In genomic region chr10:43436291-43437140, GRCh38 we compare ENCODE assay signal across 1 cellular context.
TF ChIP-seq lines count a peak whose summit lies in the region.

TSS of gene ZNF487 (plus strand) at chr10:43437111. CDS start at chr10:43475814, 38,703 bp downstream.

TF ChIP-seq in GM12878, 131 proteins besides CTCF, POLR2A, EP300 and RAD21 (continued from another document and continues in another):
- TF ChIP-seq ATF7 (IDR thresholded peaks at IDR 0.05; ENCODE audit: low read depth) (no peak), MYC (IDR thresholded peaks at IDR 0.05; ENCODE audit: insufficient read depth, insufficient read length, insufficient replicate concordance, low read length, severe bottlenecking) (no peak), ZSCAN29 (IDR thresholded peaks at IDR 0.05) (no peak), MLLT1 (IDR thresholded peaks at IDR 0.05) (no peak; the same call in 1 of the 2 replicates), MEF2B (IDR thresholded peaks at IDR 0.05; ENCODE audit: partially characterized antibody, poor library complexity, severe bottlenecking) (no peak), ASH2L (IDR thresholded peaks at IDR 0.05; ENCODE audit: borderline replicate concordance, low read depth) (peak; percentile 79; the same call in 1 of the 2 replicates), NRF1 (conservative IDR thresholded peaks at IDR 0.05; ENCODE audit: low read depth, low read length) (no peak), EZH2 (IDR thresholded peaks at IDR 0.05; ENCODE audit: borderline replicate concordance, control insufficient read depth, low read depth, low read length) (no peak), MTA3 (IDR thresholded peaks at IDR 0.05; ENCODE audit: borderline replicate concordance, low read length) (no peak), E2F8 (IDR thresholded peaks at IDR 0.05; ENCODE audit: low read depth, partially characterized antibody) (no peak), IRF5 (IDR thresholded peaks at IDR 0.05; ENCODE audit: borderline replicate concordance) (no peak), TBL1XR1 (IDR thresholded peaks at IDR 0.05; ENCODE audit: low read depth, low read length) (no peak; the same call in 1 of the 2 replicates), FOXK2 (IDR thresholded peaks at IDR 0.05) (no peak), MXI1 (IDR thresholded peaks at IDR 0.05; ENCODE audit: low read depth, low read length) (0 out of 2 replicates have a peak, but pooled peaks have one; percentile 19), SMAD1 (IDR thresholded peaks at IDR 0.05; ENCODE audit: low read depth, partially characterized antibody) (no peak), NBN (IDR thresholded peaks at IDR 0.05) (peak; percentile 48), PKNOX1 (IDR thresholded peaks at IDR 0.05) (peak; percentile 43; the same call in 1 of the 2 replicates), SUZ12 (IDR thresholded peaks at IDR 0.05; ENCODE audit: unreplicated experiment) (no peak), WRNIP1 (IDR thresholded peaks at IDR 0.05; ENCODE audit: borderline replicate concordance, low read depth, low read length) (no peak), RAD51 (IDR thresholded peaks at IDR 0.05) (no peak), SPI1 (IDR thresholded peaks at IDR 0.05; ENCODE audit: borderline replicate concordance, insufficient read depth, low read depth, low read length) (no peak), MEF2A (IDR thresholded peaks at IDR 0.05; ENCODE audit: insufficient read depth, low read depth, low read length) (no peak), NFYA (IDR thresholded peaks at IDR 0.05; ENCODE audit: borderline replicate concordance, low read depth, low read length) (no peak), ZNF622 (IDR thresholded peaks at IDR 0.05) (no peak), EED (IDR thresholded peaks at IDR 0.05; ENCODE audit: low read depth) (peak; percentile 26; the same call in 1 of the 2 replicates), TAF1 (IDR thresholded peaks at IDR 0.05; ENCODE audit: borderline replicate concordance, low read depth, low read length) (peak; percentile 37; the same call in 1 of the 2 replicates), SP1 (IDR thresholded peaks at IDR 0.05; ENCODE audit: low read depth, low read length) (no peak), CBFB (IDR thresholded peaks at IDR 0.05; ENCODE audit: low read depth) (no peak), RBBP5 (conservative IDR thresholded peaks at IDR 0.05) (no peak), MTA2 (IDR thresholded peaks at IDR 0.05; ENCODE audit: low read depth) (no peak)
- TF ChIP-seq, protein P1, sequence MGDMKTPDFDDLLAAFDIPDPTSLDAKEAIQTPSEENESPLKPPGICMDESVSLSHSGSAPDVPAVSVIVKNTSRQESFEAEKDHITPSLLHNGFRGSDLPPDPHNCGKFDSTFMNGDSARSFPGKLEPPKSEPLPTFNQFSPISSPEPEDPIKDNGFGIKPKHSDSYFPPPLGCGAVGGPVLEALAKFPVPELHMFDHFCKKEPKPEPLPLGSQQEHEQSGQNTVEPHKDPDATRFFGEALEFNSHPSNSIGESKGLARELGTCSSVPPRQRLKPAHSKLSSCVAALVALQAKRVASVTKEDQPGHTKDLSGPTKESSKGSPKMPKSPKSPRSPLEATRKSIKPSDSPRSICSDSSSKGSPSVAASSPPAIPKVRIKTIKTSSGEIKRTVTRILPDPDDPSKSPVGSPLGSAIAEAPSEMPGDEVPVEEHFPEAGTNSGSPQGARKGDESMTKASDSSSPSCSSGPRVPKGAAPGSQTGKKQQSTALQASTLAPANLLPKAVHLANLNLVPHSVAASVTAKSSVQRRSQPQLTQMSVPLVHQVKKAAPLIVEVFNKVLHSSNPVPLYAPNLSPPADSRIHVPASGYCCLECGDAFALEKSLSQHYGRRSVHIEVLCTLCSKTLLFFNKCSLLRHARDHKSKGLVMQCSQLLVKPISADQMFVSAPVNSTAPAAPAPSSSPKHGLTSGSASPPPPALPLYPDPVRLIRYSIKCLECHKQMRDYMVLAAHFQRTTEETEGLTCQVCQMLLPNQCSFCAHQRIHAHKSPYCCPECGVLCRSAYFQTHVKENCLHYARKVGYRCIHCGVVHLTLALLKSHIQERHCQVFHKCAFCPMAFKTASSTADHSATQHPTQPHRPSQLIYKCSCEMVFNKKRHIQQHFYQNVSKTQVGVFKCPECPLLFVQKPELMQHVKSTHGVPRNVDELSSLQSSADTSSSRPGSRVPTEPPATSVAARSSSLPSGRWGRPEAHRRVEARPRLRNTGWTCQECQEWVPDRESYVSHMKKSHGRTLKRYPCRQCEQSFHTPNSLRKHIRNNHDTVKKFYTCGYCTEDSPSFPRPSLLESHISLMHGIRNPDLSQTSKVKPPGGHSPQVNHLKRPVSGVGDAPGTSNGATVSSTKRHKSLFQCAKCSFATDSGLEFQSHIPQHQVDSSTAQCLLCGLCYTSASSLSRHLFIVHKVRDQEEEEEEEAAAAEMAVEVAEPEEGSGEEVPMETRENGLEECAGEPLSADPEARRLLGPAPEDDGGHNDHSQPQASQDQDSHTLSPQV (IDR thresholded peaks at IDR 0.05): no peak
- TF ChIP-seq, protein P2, sequence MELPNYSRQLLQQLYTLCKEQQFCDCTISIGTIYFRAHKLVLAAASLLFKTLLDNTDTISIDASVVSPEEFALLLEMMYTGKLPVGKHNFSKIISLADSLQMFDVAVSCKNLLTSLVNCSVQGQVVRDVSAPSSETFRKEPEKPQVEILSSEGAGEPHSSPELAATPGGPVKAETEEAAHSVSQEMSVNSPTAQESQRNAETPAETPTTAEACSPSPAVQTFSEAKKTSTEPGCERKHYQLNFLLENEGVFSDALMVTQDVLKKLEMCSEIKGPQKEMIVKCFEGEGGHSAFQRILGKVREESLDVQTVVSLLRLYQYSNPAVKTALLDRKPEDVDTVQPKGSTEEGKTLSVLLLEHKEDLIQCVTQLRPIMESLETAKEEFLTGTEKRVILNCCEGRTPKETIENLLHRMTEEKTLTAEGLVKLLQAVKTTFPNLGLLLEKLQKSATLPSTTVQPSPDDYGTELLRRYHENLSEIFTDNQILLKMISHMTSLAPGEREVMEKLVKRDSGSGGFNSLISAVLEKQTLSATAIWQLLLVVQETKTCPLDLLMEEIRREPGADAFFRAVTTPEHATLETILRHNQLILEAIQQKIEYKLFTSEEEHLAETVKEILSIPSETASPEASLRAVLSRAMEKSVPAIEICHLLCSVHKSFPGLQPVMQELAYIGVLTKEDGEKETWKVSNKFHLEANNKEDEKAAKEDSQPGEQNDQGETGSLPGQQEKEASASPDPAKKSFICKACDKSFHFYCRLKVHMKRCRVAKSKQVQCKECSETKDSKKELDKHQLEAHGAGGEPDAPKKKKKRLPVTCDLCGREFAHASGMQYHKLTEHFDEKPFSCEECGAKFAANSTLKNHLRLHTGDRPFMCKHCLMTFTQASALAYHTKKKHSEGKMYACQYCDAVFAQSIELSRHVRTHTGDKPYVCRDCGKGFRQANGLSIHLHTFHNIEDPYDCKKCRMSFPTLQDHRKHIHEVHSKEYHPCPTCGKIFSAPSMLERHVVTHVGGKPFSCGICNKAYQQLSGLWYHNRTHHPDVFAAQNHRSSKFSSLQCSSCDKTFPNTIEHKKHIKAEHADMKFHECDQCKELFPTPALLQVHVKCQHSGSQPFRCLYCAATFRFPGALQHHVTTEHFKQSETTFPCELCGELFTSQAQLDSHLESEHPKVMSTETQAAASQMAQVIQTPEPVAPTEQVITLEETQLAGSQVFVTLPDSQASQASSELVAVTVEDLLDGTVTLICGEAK (IDR thresholded peaks at IDR 0.05; ENCODE audit: borderline replicate concordance): 0 out of 2 replicates have a peak, but pooled peaks have one; percentile 21
- TF ChIP-seq, protein P3, sequence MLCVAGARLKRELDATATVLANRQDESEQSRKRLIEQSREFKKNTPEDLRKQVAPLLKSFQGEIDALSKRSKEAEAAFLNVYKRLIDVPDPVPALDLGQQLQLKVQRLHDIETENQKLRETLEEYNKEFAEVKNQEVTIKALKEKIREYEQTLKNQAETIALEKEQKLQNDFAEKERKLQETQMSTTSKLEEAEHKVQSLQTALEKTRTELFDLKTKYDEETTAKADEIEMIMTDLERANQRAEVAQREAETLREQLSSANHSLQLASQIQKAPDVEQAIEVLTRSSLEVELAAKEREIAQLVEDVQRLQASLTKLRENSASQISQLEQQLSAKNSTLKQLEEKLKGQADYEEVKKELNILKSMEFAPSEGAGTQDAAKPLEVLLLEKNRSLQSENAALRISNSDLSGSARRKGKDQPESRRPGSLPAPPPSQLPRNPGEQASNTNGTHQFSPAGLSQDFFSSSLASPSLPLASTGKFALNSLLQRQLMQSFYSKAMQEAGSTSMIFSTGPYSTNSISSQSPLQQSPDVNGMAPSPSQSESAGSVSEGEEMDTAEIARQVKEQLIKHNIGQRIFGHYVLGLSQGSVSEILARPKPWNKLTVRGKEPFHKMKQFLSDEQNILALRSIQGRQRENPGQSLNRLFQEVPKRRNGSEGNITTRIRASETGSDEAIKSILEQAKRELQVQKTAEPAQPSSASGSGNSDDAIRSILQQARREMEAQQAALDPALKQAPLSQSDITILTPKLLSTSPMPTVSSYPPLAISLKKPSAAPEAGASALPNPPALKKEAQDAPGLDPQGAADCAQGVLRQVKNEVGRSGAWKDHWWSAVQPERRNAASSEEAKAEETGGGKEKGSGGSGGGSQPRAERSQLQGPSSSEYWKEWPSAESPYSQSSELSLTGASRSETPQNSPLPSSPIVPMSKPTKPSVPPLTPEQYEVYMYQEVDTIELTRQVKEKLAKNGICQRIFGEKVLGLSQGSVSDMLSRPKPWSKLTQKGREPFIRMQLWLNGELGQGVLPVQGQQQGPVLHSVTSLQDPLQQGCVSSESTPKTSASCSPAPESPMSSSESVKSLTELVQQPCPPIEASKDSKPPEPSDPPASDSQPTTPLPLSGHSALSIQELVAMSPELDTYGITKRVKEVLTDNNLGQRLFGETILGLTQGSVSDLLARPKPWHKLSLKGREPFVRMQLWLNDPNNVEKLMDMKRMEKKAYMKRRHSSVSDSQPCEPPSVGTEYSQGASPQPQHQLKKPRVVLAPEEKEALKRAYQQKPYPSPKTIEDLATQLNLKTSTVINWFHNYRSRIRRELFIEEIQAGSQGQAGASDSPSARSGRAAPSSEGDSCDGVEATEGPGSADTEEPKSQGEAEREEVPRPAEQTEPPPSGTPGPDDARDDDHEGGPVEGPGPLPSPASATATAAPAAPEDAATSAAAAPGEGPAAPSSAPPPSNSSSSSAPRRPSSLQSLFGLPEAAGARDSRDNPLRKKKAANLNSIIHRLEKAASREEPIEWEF (IDR thresholded peaks at IDR 0.05; ENCODE audit: insufficient replicate concordance, low read depth, low read length): no peak
- TF ChIP-seq, protein P4, sequence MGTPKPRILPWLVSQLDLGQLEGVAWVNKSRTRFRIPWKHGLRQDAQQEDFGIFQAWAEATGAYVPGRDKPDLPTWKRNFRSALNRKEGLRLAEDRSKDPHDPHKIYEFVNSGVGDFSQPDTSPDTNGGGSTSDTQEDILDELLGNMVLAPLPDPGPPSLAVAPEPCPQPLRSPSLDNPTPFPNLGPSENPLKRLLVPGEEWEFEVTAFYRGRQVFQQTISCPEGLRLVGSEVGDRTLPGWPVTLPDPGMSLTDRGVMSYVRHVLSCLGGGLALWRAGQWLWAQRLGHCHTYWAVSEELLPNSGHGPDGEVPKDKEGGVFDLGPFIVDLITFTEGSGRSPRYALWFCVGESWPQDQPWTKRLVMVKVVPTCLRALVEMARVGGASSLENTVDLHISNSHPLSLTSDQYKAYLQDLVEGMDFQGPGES (IDR thresholded peaks at IDR 0.05): no peak
